Comparison of ENCODE assay signal across 16 cellular contexts in genomic region chr3:197050511-197050910, GRCh38. TPM values are rescaled to one million over a fixed set of nuclear protein-coding genes. Genes with fewer than 3 reads are reported as not detected.
DNase-seq lines count a peak whose midpoint lies in the region; ATAC-seq and TF ChIP-seq lines count a peak whose summit lies in the region.
"Had no signal": no experiment of that assay in that cellular context is flagged by ENCODE, and none has a peak within 500 bp of the region (broad histone marks: within the 10 kb centered on the region; RNA-seq: fewer than 3 reads in every experiment).

No MANE protein-coding gene starts in this region.

- no peak overlapping the region for H3K4me2 ChIP-seq in OCI-LY7 (ENCODE audit: low read length)
- H3K4me2 ChIP-seq: neural progenitor cell, PC-9 had no signal

- no peak for DNase-seq in CD8-positive, alpha-beta T cell
- DNase-seq in left lung (no peak), OCI-LY7 (ENCODE audit: low spot score) (no peak), MG63 (no peak)
- DNase-seq in stimulated activated CD4-positive, alpha-beta T cell treated with anti-CD3 and anti-CD28 coated beads, Interleukin-1b, Interleukin-23, amount 100 ng/mL, for 48 hours: no peak
- DNase-seq: effector memory CD4-positive, alpha-beta T cell; NCI-H526 treated with DMSO at 0.1 percent for 48 hours; PC-9 had no signal

- no peaks in the 10 kb centered on the region for H4K20me1 ChIP-seq in OCI-LY7 (ENCODE audit: insufficient read depth, low read length)

- no peak overlapping the region for H3K4me3 ChIP-seq in CD8-positive, alpha-beta T cell (ENCODE audit: low read depth, low read length)
- no peak overlapping the region for H3K4me3 ChIP-seq in left lung
- no peak overlapping the region for H3K4me3 ChIP-seq in OCI-LY7 (ENCODE audit: low read depth, low read length, poor library complexity, severe bottlenecking)
- no peak overlapping the region for H3K4me3 ChIP-seq in MG63
- H3K4me3 ChIP-seq: cardiac muscle cell, neural progenitor cell, PC-9, SJSA1 had no signal

- H3K9me3 ChIP-seq in CD8-positive, alpha-beta T cell (ENCODE audit: low read length): no peaks in the 10 kb centered on the region
- H3K9me3 ChIP-seq in left lung (no peaks in the 10 kb centered on the region), OCI-LY7 (ENCODE audit: low read length) (no peaks in the 10 kb centered on the region), MG63 (no peaks in the 10 kb centered on the region)
- H3K9me3 ChIP-seq: SJSA1 had no signal

- no peaks in the 10 kb centered on the region for H3K79me2 ChIP-seq in OCI-LY7 (ENCODE audit: insufficient read depth, low read depth, low read length)

- intact Hi-C loops in CD8-positive, alpha-beta T cell (cut with DNase I, micrococcal nuclease): no loop called here
- intact Hi-C loops in left lung (cut with DNase I): no loop called here
- intact Hi-C loops in OCI-LY7 (cut with micrococcal nuclease; ENCODE audit: unreplicated experiment): no loop called here

- H3K27ac Mint-ChIP-seq in CD8-positive, alpha-beta T cell: peak overlapping the region; percentile 29
- H3K27ac Mint-ChIP-seq: memory B cell, neural progenitor cell had no signal

- no peak overlapping the region for H3K27ac ChIP-seq in CD8-positive, alpha-beta T cell (ENCODE audit: low read depth, low read length)
- H3K27ac ChIP-seq in left lung (no peak overlapping the region), OCI-LY7 (ENCODE audit: low read depth, low read length, poor library complexity, severe bottlenecking) (no peak overlapping the region)
- H3K27ac ChIP-seq: cardiac muscle cell, HL-60, neural progenitor cell, PC-9, SJSA1 had no signal

- no peaks in the 10 kb centered on the region for H3K4me1 Mint-ChIP-seq in CD8-positive, alpha-beta T cell (ENCODE audit: low read depth)
- H3K4me1 Mint-ChIP-seq: memory B cell, neural progenitor cell had no signal

- H3K4me1 ChIP-seq in CD8-positive, alpha-beta T cell (ENCODE audit: insufficient read depth, low read length): no peaks in the 10 kb centered on the region
- H3K4me1 ChIP-seq in left lung (no peaks in the 10 kb centered on the region), OCI-LY7 (ENCODE audit: insufficient read depth, low read length, poor library complexity, severe bottlenecking) (no peaks in the 10 kb centered on the region)
- H3K4me1 ChIP-seq: neural progenitor cell, SJSA1 had no signal

- H3K27me3 Mint-ChIP-seq in CD8-positive, alpha-beta T cell (ENCODE audit: low read depth): no peaks in the 10 kb centered on the region
- H3K27me3 Mint-ChIP-seq: memory B cell had no signal

- ATAC-seq in CD8-positive, alpha-beta T cell: no peak
- peak; percentile 72 for ATAC-seq in GM18502 (IDR thresholded peaks at IDR 0.05; ENCODE audit: poor library complexity, unreplicated experiment)
- ATAC-seq in GM21619 (IDR thresholded peaks at IDR 0.05; ENCODE audit: unreplicated experiment): peak; percentile 57
- peak; percentile 67 for ATAC-seq in HG03432 (IDR thresholded peaks at IDR 0.05; ENCODE audit: unreplicated experiment)
- ATAC-seq in left lung: no peak

- no peak overlapping the region for H3K4me3 Mint-ChIP-seq in CD8-positive, alpha-beta T cell
- H3K4me3 Mint-ChIP-seq: memory B cell, neural progenitor cell had no signal

- no peaks in the 10 kb centered on the region for H3K9me2 ChIP-seq in OCI-LY7 (ENCODE audit: insufficient read depth, low read length)

- POLR2A ChIA-PET in CD8-positive, alpha-beta T cell (lab: Charles Lee): no interaction called here
- POLR2A ChIA-PET in OCI-LY7 (lab: Charles Lee): no interaction called here

- peaks cover 63% of the 10 kb centered on the region for H3K36me3 Mint-ChIP-seq in CD8-positive, alpha-beta T cell

- H3K36me3 ChIP-seq in CD8-positive, alpha-beta T cell (ENCODE audit: insufficient read depth, low read length): no peaks in the 10 kb centered on the region
- H3K36me3 ChIP-seq in left lung (peaks cover 0 to 62% of the 10 kb centered on the region in 2 donors), OCI-LY7 (ENCODE audit: insufficient read depth, low read length) (peaks cover 51% of the 10 kb centered on the region), MG63 (peaks cover 70% of the 10 kb centered on the region)
- H3K36me3 ChIP-seq: neural progenitor cell had no signal

- no peak for TF ChIP-seq CTCF in CD8-positive, alpha-beta T cell (IDR thresholded peaks at IDR 0.05)
- TF ChIP-seq CTCF in left lung (IDR thresholded peaks at IDR 0.05) (no peak), OCI-LY7 (conservative IDR thresholded peaks at IDR 0.05; ENCODE audit: low read length) (no peak)

- H3K27me3 ChIP-seq in CD8-positive, alpha-beta T cell (ENCODE audit: insufficient read depth, low read length): no peaks in the 10 kb centered on the region
- H3K27me3 ChIP-seq in left lung (no peaks in the 10 kb centered on the region), MG63 (no peaks in the 10 kb centered on the region)
- H3K27me3 ChIP-seq: cardiac muscle cell, neural progenitor cell, SJSA1 had no signal

- no peak overlapping the region for H2AFZ ChIP-seq in OCI-LY7 (ENCODE audit: low read length)
- H2AFZ ChIP-seq: neural progenitor cell, PC-9 had no signal

- BruUV-seq in OCI-LY7 (replicated peaks; lab: Mats Ljungman, UMichigan): no TSS peak

- no peaks in the 10 kb centered on the region for H3K9me3 Mint-ChIP-seq in CD8-positive, alpha-beta T cell
- H3K9me3 Mint-ChIP-seq: neural progenitor cell had no signal

- CTCF ChIA-PET in CD8-positive, alpha-beta T cell (lab: Charles Lee): no interaction called here
- CTCF ChIA-PET in OCI-LY7 (lab: Charles Lee; ENCODE audit: unreplicated experiment): no interaction called here

RNA-seq across cellular contexts. Expression of gene MELTF, which starts 20.9 kb away (rescaled TPM):
- under 1 TPM; 0.69 to 0.87 TPM for total RNA-seq in CD8-positive, alpha-beta T cell
- total RNA-seq in left lung: 1 to 10 TPM; 5.2 to 8.4 TPM
- total RNA-seq in OCI-LY7 (2014; rRNA removed; shearing (Covaris generic)): 7.4 and 9.6 TPM in 2 replicates
- total RNA-seq in OCI-LY7 (2022): 13.8 and 14.6 TPM in 2 replicates
- 8.3 and 12.9 TPM in 2 replicates for total RNA-seq in MG63 (2014; rRNA removed; shearing (Covaris generic); ENCODE audit: low replicate concordance)

Comparison
In these comparisons a context has a peak if more than half of its experiments do, and no peak if none do; other contexts are left out.
1. ATAC-seq: peak in GM18502 (single experiment), GM21619 (single experiment) and HG03432 (single experiment); none in CD8-positive, alpha-beta T cell (single experiment) and left lung (single experiment).